Comparison of ENCODE assay signal across 17 cellular contexts in genomic region chr12:92438641-92439396, GRCh38.
DNase-seq lines count a peak whose midpoint lies in the region; ATAC-seq and TF ChIP-seq lines count a peak whose summit lies in the region.
"Had no signal": no experiment of that assay in that cellular context is flagged by ENCODE, and none has a peak within 500 bp of the region (broad histone marks: within the 10 kb centered on the region; RNA-seq: fewer than 3 reads in every experiment).

No MANE protein-coding gene starts in this region.

- TF ChIP-seq CTCF in fibroblast of mammary gland (conservative IDR thresholded peaks at IDR 0.05; ENCODE audit: control insufficient read depth, insufficient read depth, low read depth, low read length), result no peak

- DNase-seq in GM03348 (ENCODE audit: low spot score) (peak; percentile 11), NCI-H69 (lab: John Stamatoyannopoulos, UW) (peak; percentile 84), fibroblast of mammary gland (ENCODE audit: low read depth) (peak; percentile 72), cerebellar nuclear complex (lab: John Stamatoyannopoulos, UW) (no peak)
- DNase-seq: CD8-positive, alpha-beta T cell; GOT3; NCI-H1417 treated with DMSO at 0.1 percent for 48 hours; NCI-H345; OCI-M1; posterior cingulate gyrus had no signal

- H3K4me3 ChIP-seq in fibroblast of mammary gland (ENCODE audit: control insufficient read depth, low read depth, low read length) (no peak overlapping the region), skin epidermis (no peak overlapping the region)
- H3K4me3 ChIP-seq: K562, tibial artery had no signal

- ATAC-seq in GM19035 (IDR thresholded peaks at IDR 0.05; ENCODE audit: unreplicated experiment), result no peak
- ATAC-seq in HG03460 (IDR thresholded peaks at IDR 0.05; ENCODE audit: unreplicated experiment), result no peak
- no peak for ATAC-seq in HG03159 (IDR thresholded peaks at IDR 0.05; ENCODE audit: unreplicated experiment)
- ATAC-seq: CD8-positive, alpha-beta T cell; K562; SK-N-SH treated with all-trans-retinoic acid at 6 μM for 48 hours had no signal

- peak overlapping the region in 14 of 21 experiments; percentile 0 to 66 (median 30) for H3K27ac ChIP-seq in skin epidermis

Comparison
In these comparisons a context has a peak if more than half of its experiments do, and no peak if none do; other contexts are left out.
1. DNase-seq: peak in GM03348 (single experiment), NCI-H69 (single experiment) and fibroblast of mammary gland (single experiment); none in cerebellar nuclear complex (0 of 2).